ENCODE assay signal across 9 cellular contexts in the genomic region with DNA sequence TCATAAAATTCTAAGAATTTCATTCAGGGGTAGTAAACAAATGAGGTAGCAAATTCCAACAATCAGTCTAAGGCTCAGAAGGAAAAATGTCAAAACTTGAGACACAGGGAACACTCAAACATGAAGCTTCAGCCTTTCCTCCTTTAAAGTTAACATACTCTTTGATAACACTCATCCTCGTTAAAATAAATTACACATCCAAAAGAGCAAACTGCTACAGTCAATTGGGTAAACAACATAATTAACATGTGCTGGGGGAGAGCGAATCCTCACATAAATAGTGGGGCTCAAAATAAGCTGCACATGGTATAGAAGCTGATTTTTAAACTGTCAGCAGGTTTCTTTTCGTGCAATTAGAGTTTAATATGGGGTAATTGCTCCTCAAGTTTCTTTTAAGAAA. TPM values are rescaled to one million over a fixed set of nuclear protein-coding genes. Genes with fewer than 3 reads are reported as not detected.
DNase-seq lines count a peak whose midpoint lies in the region; ATAC-seq, FAIRE-seq and TF ChIP-seq lines count a peak whose summit lies in the region.
"Had no signal": no experiment of that assay in that cellular context is flagged by ENCODE, and none has a peak within 500 bp of the region (broad histone marks: within the 10 kb centered on the region; RNA-seq: fewer than 3 reads in every experiment).

No MANE protein-coding gene starts in this region.

- H3K79me1 ChIP-seq in H1 (ENCODE audit: low read depth, low read length): peaks cover 2% of the 10 kb centered on the region; the same call in 1 of the 2 replicates

- no peaks in the 10 kb centered on the region for H3K9me3 Mint-ChIP-seq in CD4-positive, CD25-positive, alpha-beta regulatory T cell

- no peak overlapping the region for H2BK15ac ChIP-seq in H1 (ENCODE audit: low read length)

- TF ChIP-seq EP300 in H1 (IDR thresholded peaks at IDR 0.05; ENCODE audit: borderline replicate concordance in 1 of 2, low read depth in 2 of 2, low read length in 2 of 2): no peak
- no peak for TF ChIP-seq EP300 in neural cell (conservative IDR thresholded peaks at IDR 0.05; ENCODE audit: poor library complexity, severe bottlenecking)

- H2AFZ ChIP-seq in H1 (ENCODE audit: low read length) (no peak overlapping the region), neural cell (ENCODE audit: low read depth, low read length) (no peak overlapping the region)

- CTCF ChIA-PET in H1 (lab: Charles Lee; ENCODE audit: partially characterized antibody): interaction anchor here (0.7 to 2.8 kb wide), 7 partner anchors 12 to 122 kb away, joined by 3 to 18 read pairs (median 3); a partner anchor contains a TSS

- peaks cover 21% of the 10 kb centered on the region for H3K36me3 ChIP-seq in CD4-positive, CD25-positive, alpha-beta regulatory T cell (ENCODE audit: control insufficient read depth, insufficient read depth, low read length)
- H3K36me3 ChIP-seq in MG63: peaks cover 23% of the 10 kb centered on the region
- H3K36me3 ChIP-seq in H1 (ENCODE audit: control insufficient read depth in 2 of 4, insufficient read depth in 4 of 4, low read length in 3 of 4): peaks cover 0 to 6% (median 0%) of the 10 kb centered on the region in 4 experiments; a peak in 1 of 8 replicates
- H3K36me3 ChIP-seq in neural cell (ENCODE audit: insufficient read depth, low read length): no peaks in the 10 kb centered on the region
- H3K36me3 ChIP-seq: thyroid gland had no signal

- H3K4me3 ChIP-seq in CD4-positive, CD25-positive, alpha-beta regulatory T cell (ENCODE audit: low read depth, low read length): no peak overlapping the region
- peak overlapping the region; percentile 75 for H3K4me3 ChIP-seq in MG63
- H3K4me3 ChIP-seq in H1 (ENCODE audit: extremely low read depth in 1 of 4, insufficient read depth in 2 of 4, low read depth in 3 of 4, low read length in 4 of 4): peak overlapping the region; percentile 74 to 93 (median 82); a peak in 6 of 8 replicates
- H3K4me3 ChIP-seq in neural cell (ENCODE audit: low read length): peak overlapping the region; percentile 74

- FAIRE-seq in H1 (lab: Jason Lieb, UNC): no peak

- TF ChIP-seq CTCF in H1 (IDR thresholded peaks at IDR 0.05; ENCODE audit: control extremely low read depth in 1 of 3, insufficient read depth in 1 of 3, low read depth in 1 of 3, low read length in 3 of 3) (no peak), neural cell (IDR thresholded peaks at IDR 0.05; ENCODE audit: poor library complexity, severe bottlenecking) (no peak)

- peaks cover 15% of the 10 kb centered on the region for H3K36me3 Mint-ChIP-seq in CD4-positive, CD25-positive, alpha-beta regulatory T cell

- 71% methylated on average over 3 of the region's 3 CpGs; no CpG with 5 or more reads in 1 of the 2 experiments for WGBS in H1 (ENCODE audit: extremely low coverage in 1 of 2, insufficient coverage in 1 of 2, insufficient read length in 1 of 2, insufficient replicate concordance in 2 of 2, low coverage in 1 of 2, low lambda C conversion rate in 2 of 2, missing lambda C conversion rate in 1 of 2), 2 experiments

- H4K20me1 ChIP-seq in H1 (replicated peaks in 1 of 2; ENCODE audit: control insufficient read depth in 1 of 2, insufficient read depth in 2 of 2, low read length in 2 of 2): peaks cover 4% of the 10 kb centered on the region in 2 experiments
- peaks cover 9% of the 10 kb centered on the region for H4K20me1 ChIP-seq in neural cell (ENCODE audit: insufficient read depth)

- H3F3A ChIP-seq in neural cell (ENCODE audit: insufficient read depth, low read length, poor library complexity, severe bottlenecking): peaks cover 11% of the 10 kb centered on the region

- POLR2A ChIA-PET in H1 (lab: Charles Lee; ENCODE audit: partially characterized antibody): interaction anchor here (0.6 to 2.8 kb wide), 9 partner anchors 9 to 103 kb away, joined by 3 to 12 read pairs (median 4); a partner anchor contains a TSS

- DNase-seq in CD4-positive, CD25-positive, alpha-beta regulatory T cell: no peak
- DNase-seq in MG63 (no peak), H1 (ENCODE audit: low read depth in 1 of 2, low spot score in 2 of 2) (no peak), HUDEP-2 (lab: John Stamatoyannopoulos, UW; ENCODE audit: unreplicated experiment in 76 of 76) (no peak)
- DNase-seq: thyroid gland had no signal

- no peak overlapping the region for H3K18ac ChIP-seq in H1 (ENCODE audit: extremely low read depth, low read length)

- no peaks in the 10 kb centered on the region for H3K9me2 ChIP-seq in neural cell (ENCODE audit: insufficient read depth, low read length)

- no peak overlapping the region for H2BK5ac ChIP-seq in H1 (ENCODE audit: low read depth, low read length)

- no peaks in the 10 kb centered on the region for H3K27me3 Mint-ChIP-seq in CD4-positive, CD25-positive, alpha-beta regulatory T cell

- H3K27ac Mint-ChIP-seq in CD4-positive, CD25-positive, alpha-beta regulatory T cell: peak overlapping the region in 2 of 3 donors; percentile 39 to 65

- H2BK20ac ChIP-seq in H1 (ENCODE audit: low read length): no peak overlapping the region

- no peak overlapping the region for H3K9ac ChIP-seq in H1 (replicated peaks in 1 of 4; ENCODE audit: extremely low read depth in 1 of 4, low read depth in 3 of 4, low read length in 3 of 4)
- H3K9ac ChIP-seq in neural cell (ENCODE audit: low read length): peak overlapping the region; percentile 89

- H2AK5ac ChIP-seq in H1 (ENCODE audit: low read depth, low read length): no peak overlapping the region

- H3K23me2 ChIP-seq in H1 (ENCODE audit: low read depth, low read length): peaks cover 11% of the 10 kb centered on the region

- no peak overlapping the region for H3K4ac ChIP-seq in H1 (replicated peaks; ENCODE audit: insufficient read length, low read depth, low read length)

- no peaks in the 10 kb centered on the region for H3K27me3 ChIP-seq in CD4-positive, CD25-positive, alpha-beta regulatory T cell (ENCODE audit: control insufficient read depth, insufficient read depth, low read length)
- H3K27me3 ChIP-seq in MG63: no peaks in the 10 kb centered on the region
- H3K27me3 ChIP-seq in H1 (replicated peaks in 1 of 4; ENCODE audit: control insufficient read depth in 3 of 4, extremely low read depth in 1 of 4, insufficient read depth in 3 of 4, low read length in 3 of 4): no peaks in the 10 kb centered on the region
- no peaks in the 10 kb centered on the region for H3K27me3 ChIP-seq in neural cell (ENCODE audit: insufficient read depth, low read depth, low read length)
- H3K27me3 ChIP-seq: thyroid gland had no signal

- no peak overlapping the region for H3K27ac ChIP-seq in CD4-positive, CD25-positive, alpha-beta regulatory T cell (ENCODE audit: insufficient read depth, low read length, poor library complexity, severe bottlenecking)
- H3K27ac ChIP-seq in H1 (ENCODE audit: low read depth, low read length) (no peak overlapping the region), neural cell (ENCODE audit: low read length) (peak overlapping the region; percentile 94)

- H3K79me2 ChIP-seq in H1 (ENCODE audit: control insufficient read depth in 1 of 2, insufficient read depth in 2 of 2, low read length in 2 of 2): peaks cover 25 to 92% of the 10 kb centered on the region in 2 experiments
- peaks cover 76% of the 10 kb centered on the region for H3K79me2 ChIP-seq in neural cell (replicated peaks; ENCODE audit: insufficient read depth, low read length)

- no peak overlapping the region for H4K5ac ChIP-seq in H1 (ENCODE audit: insufficient read length, low read depth, low read length)

- H3K14ac ChIP-seq in H1 (ENCODE audit: insufficient read length): no peak overlapping the region

- H3K4me2 ChIP-seq in H1 (ENCODE audit: insufficient read depth in 1 of 2, low read depth in 2 of 2, low read length in 2 of 2) (peak overlapping the region; percentile 77 to 81), neural cell (ENCODE audit: low read length) (peak overlapping the region; percentile 90)

- no peak for TF ChIP-seq POLR2A in H1 (IDR thresholded peaks at IDR 0.05; ENCODE audit: control extremely low read depth in 1 of 2, low read depth in 2 of 2, low read length in 2 of 2)

- H4K8ac ChIP-seq in H1 (ENCODE audit: extremely low read depth, insufficient read depth, low read length): no peak overlapping the region

- peak overlapping the region; percentile 57 to 94 (median 79) for H3K4me3 Mint-ChIP-seq in CD4-positive, CD25-positive, alpha-beta regulatory T cell

- TF ChIP-seq RAD21 in H1 (IDR thresholded peaks at IDR 0.05 in 1 of 2, conservative IDR thresholded peaks at IDR 0.05 in 1 of 2; ENCODE audit: low read depth in 2 of 2, low read length in 2 of 2): no peak
- no peak for TF ChIP-seq RAD21 in neural cell (conservative IDR thresholded peaks at IDR 0.05)

- H3K4me1 Mint-ChIP-seq in CD4-positive, CD25-positive, alpha-beta regulatory T cell: peaks cover 56 to 90% (median 79%) of the 10 kb centered on the region in 4 donors

- ATAC-seq in CD4-positive, CD25-positive, alpha-beta regulatory T cell (ENCODE audit: low read depth in 2 of 2): no peak
- ATAC-seq in HG03025 (IDR thresholded peaks at IDR 0.05; ENCODE audit: low FRiP score, unreplicated experiment) (no peak), HG03571 (IDR thresholded peaks at IDR 0.05; ENCODE audit: unreplicated experiment) (no peak)
- ATAC-seq in activated CD4-positive, CD25-positive, alpha-beta regulatory T cell treated with anti-CD3 and anti-CD28 coated beads, Interleukin-2, amount 50 U/mL, for 24 hours: no peak

- H3K23ac ChIP-seq in H1 (ENCODE audit: insufficient read length): no peak overlapping the region

- H2BK120ac ChIP-seq in H1 (replicated peaks; ENCODE audit: low read depth, low read length): no peak overlapping the region

- no peaks in the 10 kb centered on the region for H3K9me3 ChIP-seq in CD4-positive, CD25-positive, alpha-beta regulatory T cell (ENCODE audit: control insufficient read depth in 2 of 2, low read length in 2 of 2)
- no peaks in the 10 kb centered on the region for H3K9me3 ChIP-seq in MG63
- no peaks in the 10 kb centered on the region for H3K9me3 ChIP-seq in H1 (ENCODE audit: insufficient read depth in 2 of 2, low read depth in 1 of 2, low read length in 1 of 2)
- H3K9me3 ChIP-seq in neural cell (ENCODE audit: low read length): no peaks in the 10 kb centered on the region
- H3K9me3 ChIP-seq: thyroid gland had no signal

- peaks cover 56% of the 10 kb centered on the region for H3K4me1 ChIP-seq in CD4-positive, CD25-positive, alpha-beta regulatory T cell (ENCODE audit: control insufficient read depth, insufficient read depth, low read length, poor library complexity, severe bottlenecking)
- H3K4me1 ChIP-seq in H1 (replicated peaks in 1 of 4; ENCODE audit: control insufficient read depth in 3 of 4, insufficient read depth in 4 of 4, low read length in 3 of 4): peaks cover 0 to 4% (median 0%) of the 10 kb centered on the region in 4 experiments; a peak in 1 of 7 replicates

- H4K91ac ChIP-seq in H1 (replicated peaks; ENCODE audit: insufficient read length, low read length): no peak overlapping the region

- no peak overlapping the region for H3K56ac ChIP-seq in H1 (replicated peaks; ENCODE audit: insufficient read length, low read depth, low read length)

- H2BK12ac ChIP-seq in H1 (ENCODE audit: low read depth, low read length): no peak overlapping the region

RNA-seq across cellular contexts. Expression of a gene that starts 12.9 kb away (rescaled TPM):
- total RNA-seq in CD4-positive, CD25-positive, alpha-beta regulatory T cell: 142 TPM
- 100 to 1,000 TPM; 131 to 152 (median 138) TPM for polyA plus RNA-seq in CD4-positive, CD25-positive, alpha-beta regulatory T cell
- 110 and 134 TPM in 2 replicates for total RNA-seq in MG63 (2014; rRNA removed; shearing (Covaris generic); ENCODE audit: low replicate concordance)
- total RNA-seq in H1 (2021; fragmentation: NEBNext Ultra II Directional; extraction: Animal tissue kit (Norgen Biotek cat#: 25700)): 101 and 102 TPM in 2 replicates
- 44.2 and 51.8 TPM in 2 replicates for polyA plus RNA-seq in H1 (2011; rRNA removed)
- 58.1 TPM for polyA plus RNA-seq in H1 (2011; cell fraction: cytosol; rRNA removed)
- polyA plus RNA-seq in H1 (2011; cell fraction: nucleus; rRNA removed): 45.2 TPM
- 58.4 to 70.9 TPM (median 63.2 TPM) in 4 replicates for polyA plus RNA-seq in H1 (2012, experiment 1 of 2)
- polyA plus RNA-seq in H1 (2012, experiment 2 of 2): 69.4 TPM
- 96.2 TPM for polyA plus RNA-seq in H1 (2013, experiment 1 of 2)
- polyA plus RNA-seq in H1 (2013, experiment 2 of 2): 83.9 TPM
- polyA minus RNA-seq in H1 (2011; rRNA and poly(A)+ RNA removed): 40.6 and 44.1 TPM in 2 replicates
- polyA minus RNA-seq in H1 (2011; cell fraction: cytosol; rRNA and poly(A)+ RNA removed): 20.0 TPM
- polyA minus RNA-seq in H1 (2011; cell fraction: nucleus; rRNA and poly(A)+ RNA removed): 41.5 TPM
- polyA plus RNA-seq in neural cell: 134 and 150 TPM in 2 replicates
- 108 and 118 TPM in 2 replicates for polyA minus RNA-seq in neural cell
